In genomic region chr11:124717421-124717785, GRCh38 we compare ENCODE assay signal across 9 cellular contexts. TPM values are rescaled to one million over a fixed set of nuclear protein-coding genes. Genes with fewer than 3 reads are reported as not detected.
A peak's percentile ranks its signal among the peaks of the same experiment; 100 is the strongest.
DNase-seq lines count a peak whose midpoint lies in the region; ATAC-seq and TF ChIP-seq lines count a peak whose summit lies in the region.
"Had no signal": no experiment of that assay in that cellular context is flagged by ENCODE, and none has a peak within 500 bp of the region (broad histone marks: within the 10 kb centered on the region; RNA-seq: fewer than 3 reads in every experiment).

No MANE protein-coding gene starts in this region.

- no peak for TF ChIP-seq RAD21 in liver (IDR thresholded peaks at IDR 0.05)

- WGBS in liver: 42% methylated on average over 7 of the region's 7 CpGs
- WGBS in aorta, 2 donors: 44 to 51% methylated on average over 7 of the region's 7 CpGs

- H3K27ac ChIP-seq in liver (ENCODE audit: low read depth in 1 of 2, low read length in 2 of 2) (peak overlapping the region in 1 of 2 donors; percentile 46), aorta (ENCODE audit: low read depth in 1 of 2, low read length in 2 of 2) (peak overlapping the region in 1 of 2 donors; percentile 1)

- H3K27me3 ChIP-seq in liver (ENCODE audit: control insufficient read depth in 4 of 4, insufficient read depth in 4 of 4, low read length in 3 of 4) (peaks cover 0 to 13% (median 2%) of the 10 kb centered on the region in 4 donors), aorta (ENCODE audit: control insufficient read depth in 1 of 2, insufficient read depth in 2 of 2, low read length in 1 of 2) (no peaks in the 10 kb centered on the region)

- in situ Hi-C loops in astrocyte of the cerebellum (cut with HindIII; ENCODE audit: low sequenced_read_pairs): no loop called here

- H3K4me3 ChIP-seq in astrocyte of the cerebellum (ENCODE audit: low read depth, low read length) (peak overlapping the region; percentile 38), liver (ENCODE audit: low read depth in 1 of 3, low read length in 3 of 3) (no peak overlapping the region), aorta (ENCODE audit: low read length in 2 of 2) (no peak overlapping the region)

- ATAC-seq in Right ventricle myocardium inferior (peak; percentile 37), aorta (ENCODE audit: low FRiP score) (peak; percentile 46), GM18873 (IDR thresholded peaks at IDR 0.05; ENCODE audit: low FRiP score, unreplicated experiment) (no peak), GM18907 (IDR thresholded peaks at IDR 0.05; ENCODE audit: unreplicated experiment) (no peak)

- H3K36me3 ChIP-seq in liver (ENCODE audit: control insufficient read depth in 4 of 4, insufficient read depth in 3 of 4, low read depth in 1 of 4, low read length in 3 of 4) (no peaks in the 10 kb centered on the region), aorta (ENCODE audit: control insufficient read depth in 1 of 2, insufficient read depth in 2 of 2, low read length in 1 of 2) (no peaks in the 10 kb centered on the region)

- DNase-seq in Right ventricle myocardium inferior (ENCODE audit: missing footprints) (no peak), cardiac septum (ENCODE audit: low spot score) (no peak), astrocyte of the cerebellum (ENCODE audit: low read depth) (no peak), aorta (no peak), NCI-H1105 treated with DMSO at 0.1 percent for 48 hours (lab: John Stamatoyannopoulos, UW) (no peak)
- DNase-seq: DND-41 had no signal

- no peak for TF ChIP-seq CTCF in astrocyte of the cerebellum (IDR thresholded peaks at IDR 0.05; ENCODE audit: low read depth, low read length, missing control alignments)
- no peak for TF ChIP-seq CTCF in liver (IDR thresholded peaks at IDR 0.05; ENCODE audit: low read depth, low read length, missing input control)

- H3K9me3 ChIP-seq in liver (ENCODE audit: control insufficient read depth in 4 of 4, low read length in 3 of 4) (no peaks in the 10 kb centered on the region), aorta (ENCODE audit: control insufficient read depth, low read length) (no peaks in the 10 kb centered on the region)

- H3K9ac ChIP-seq in liver (ENCODE audit: low read depth in 1 of 2, low read length in 2 of 2): no peak overlapping the region

- intact Hi-C loops in Right ventricle myocardium inferior (cut with DNase I): loop anchor here (5.0 kb wide), 1 partner anchor 40 kb away; no protein-coding TSS in a partner anchor
- intact Hi-C loops in cardiac septum (cut with DNase I): no loop called here
- intact Hi-C loops in aorta (cut with DNase I): loop anchor here in 1 of 2 donors (5.0 kb wide), 1 partner anchor 35 kb away; no protein-coding TSS in a partner anchor

- H3K4me1 ChIP-seq in liver (ENCODE audit: control insufficient read depth in 4 of 4, insufficient read depth in 4 of 4, low read length in 3 of 4): peaks cover 0 to 11% (median 8%) of the 10 kb centered on the region in 4 donors
- no peaks in the 10 kb centered on the region for H3K4me1 ChIP-seq in aorta (ENCODE audit: control insufficient read depth in 1 of 2, insufficient read depth in 2 of 2, low read length in 2 of 2)

TF ChIP-seq in liver, 16 proteins besides CTCF, POLR2A, EP300 and RAD21:
- TF ChIP-seq MAX (IDR thresholded peaks at IDR 0.05) (no peak), YY1 (IDR thresholded peaks at IDR 0.05) (no peak), FOXA2 (IDR thresholded peaks at IDR 0.05) (no peak), FOXA1 (IDR thresholded peaks at IDR 0.05) (no peak), REST (IDR thresholded peaks at IDR 0.05) (no peak), GABPA (IDR thresholded peaks at IDR 0.05 in 1 of 2, conservative IDR thresholded peaks at IDR 0.05 in 1 of 2) (no peak), HNF4G (IDR thresholded peaks at IDR 0.05) (no peak), NR2F2 (IDR thresholded peaks at IDR 0.05) (peak; percentile 59), SP1 (IDR thresholded peaks at IDR 0.05) (no peak), EGR1 (IDR thresholded peaks at IDR 0.05; ENCODE audit: low read depth in 2 of 2) (no peak), HNF4A (conservative IDR thresholded peaks at IDR 0.05) (no peak), ZBTB33 (IDR thresholded peaks at IDR 0.05) (no peak), JUND (IDR thresholded peaks at IDR 0.05) (no peak), RXRA (IDR thresholded peaks at IDR 0.05) (peak in 1 of 2 donors; percentile 9)

RNA-seq across cellular contexts. Expression of gene NRGN, which starts 22.3 kb away (rescaled TPM):
- total RNA-seq in Right ventricle myocardium inferior: 6.4 TPM
- total RNA-seq in cardiac septum: 6.4 TPM
- 1 to 10 TPM in 1 of 2 donors, not detected in 1; 1.7 TPM for total RNA-seq in liver
- polyA plus RNA-seq in liver: 1 to 10 TPM in 1 of 2 donors, under 1 TPM in 1; 0.51 to 1.6 TPM
- total RNA-seq in aorta: 10 to 100 TPM; 33.2 to 41.1 TPM
- 10 to 100 TPM; 15.4 to 38.5 TPM for polyA plus RNA-seq in aorta

RNA-seq across cellular contexts. Expression of gene VSIG2, which starts 34.7 kb away (rescaled TPM):
- total RNA-seq in Right ventricle myocardium inferior (0.70 TPM), cardiac septum (1.2 TPM), liver (under 1 TPM in 1 of 2 donors, not detected in 1; 0.75 TPM), aorta (1 to 10 TPM; 3.8 to 6.9 TPM)
- polyA plus RNA-seq in liver (1 to 10 TPM in 1 of 2 donors, under 1 TPM in 1; 0.51 to 1.3 TPM), aorta (1 to 10 TPM; 1.9 to 3.1 TPM)

RNA-seq across cellular contexts. Expression of gene SPA17, which starts 43.7 kb away (rescaled TPM):
- total RNA-seq in Right ventricle myocardium inferior (2.6 TPM), cardiac septum (1.8 TPM), liver (1 to 10 TPM; 1.2 to 3.2 TPM), aorta (1 to 10 TPM; 2.7 to 3.9 TPM)
- polyA plus RNA-seq in liver (1 to 10 TPM in 1 of 2 donors, under 1 TPM in 1; 0.47 to 2.5 TPM), aorta (1 to 10 TPM; 4.8 to 7.1 TPM)

RNA-seq across cellular contexts. Expression of gene SIAE, which starts 43.9 kb away (rescaled TPM):
- total RNA-seq in Right ventricle myocardium inferior: 83.1 TPM
- 42.5 TPM for total RNA-seq in cardiac septum
- 10 to 100 TPM in 1 of 2 donors, 1 to 10 TPM in 1; 6.4 to 11.5 TPM for total RNA-seq in liver
- polyA plus RNA-seq in liver: 10 to 100 TPM; 11.0 to 33.9 TPM
- 10 to 100 TPM; 11.5 to 24.8 TPM for total RNA-seq in aorta
- polyA plus RNA-seq in aorta: 10 to 100 TPM in 1 of 2 donors, 1 to 10 TPM in 1; 6.9 to 14.8 TPM

RNA-seq across cellular contexts. Expression of gene ESAM, which starts 44.7 kb away (rescaled TPM):
- total RNA-seq in Right ventricle myocardium inferior (43.1 TPM), cardiac septum (50.2 TPM), liver (1 to 10 TPM; 4.0 to 9.8 TPM), aorta (100 to 1,000 TPM in 1 of 2 donors, 10 to 100 TPM in 1; 95.1 to 182 TPM)
- polyA plus RNA-seq in liver (10 to 100 TPM in 1 of 2 donors, 1 to 10 TPM in 1; 9.9 to 15.6 TPM), aorta (100 to 1,000 TPM in 1 of 2 donors, 10 to 100 TPM in 1; 33.2 to 110 TPM)

Comparison
In these comparisons a context has a peak if more than half of its experiments do, and no peak if none do; other contexts are left out.
1. ATAC-seq: peak in Right ventricle myocardium inferior (single experiment) and aorta (single experiment); none in GM18873 (single experiment) and GM18907 (single experiment).